ENCODE assay signal across 28 cellular contexts in genomic region chr14:105348945-105349699, GRCh38. TPM values are rescaled to one million over a fixed set of nuclear protein-coding genes. Genes with fewer than 3 reads are reported as not detected.
"Had no signal": no experiment of that assay in that cellular context is flagged by ENCODE, and none has a peak within 500 bp of the region (broad histone marks: within the 10 kb centered on the region; RNA-seq: fewer than 3 reads in every experiment).

No MANE protein-coding gene starts in this region.

- H3K27me3 ChIP-seq: body of pancreas, esophagus muscularis mucosa, foreskin keratinocyte, gastrocnemius medialis had no signal

- H3K36me3 Mint-ChIP-seq: activated naive CD4-positive, alpha-beta T cell treated with anti-CD3 and anti-CD28 coated beads, Interleukin-2, amount 10 ng/mL, durations not matched to agents 7 days and 5 days had no signal

- H3K9me3 ChIP-seq: body of pancreas, esophagus muscularis mucosa, gastrocnemius medialis had no signal

- H3K4me3 Mint-ChIP-seq: activated CD4-positive, alpha-beta memory T cell treated with anti-CD3 and anti-CD28 coated beads for 36 hours; activated CD4-positive, alpha-beta T cell treated with anti-CD3 and anti-CD28 coated beads for 36 hours; activated CD4-positive, alpha-beta T cell treated with anti-CD3 and anti-CD28 coated beads, Interleukin-2, amount 10 ng/mL, durations not matched to agents 24 days and 14 days; activated CD8-positive, alpha-beta memory T cell treated with anti-CD3 and anti-CD28 coated beads, Interleukin-2, amount 10 ng/mL, durations not matched to agents 7 days and 5 days; activated CD8-positive, alpha-beta T cell treated with anti-CD3 and anti-CD28 coated beads, Interleukin-2, amount 10 ng/mL, durations not matched to agents 7 days and 5 days; activated naive CD4-positive, alpha-beta T cell treated with anti-CD3 and anti-CD28 coated beads, Interleukin-2, amount 10 ng/mL, durations not matched to agents 7 days and 5 days; activated naive CD8-positive, alpha-beta T cell treated with anti-CD3 and anti-CD28 coated beads, Interleukin-2, amount 10 ng/mL, durations not matched to agents 7 days and 5 days; effector memory CD8-positive, alpha-beta T cell had no signal

- H3K4me1 ChIP-seq: foreskin keratinocyte had no signal

- FAIRE-seq: colon had no signal

- H3K27ac ChIP-seq: body of pancreas, esophagus muscularis mucosa, foreskin keratinocyte, gastrocnemius medialis had no signal

- H3K36me3 ChIP-seq: gastrocnemius medialis had no signal

- H3K27me3 Mint-ChIP-seq: activated CD4-positive, alpha-beta memory T cell treated with anti-CD3 and anti-CD28 coated beads for 36 hours; activated CD4-positive, alpha-beta T cell treated with anti-CD3 and anti-CD28 coated beads for 36 hours; activated CD4-positive, alpha-beta T cell treated with anti-CD3 and anti-CD28 coated beads, Interleukin-2, amount 10 ng/mL, durations not matched to agents 24 days and 14 days; activated CD8-positive, alpha-beta memory T cell treated with anti-CD3 and anti-CD28 coated beads, Interleukin-2, amount 10 ng/mL, durations not matched to agents 7 days and 5 days; activated naive CD4-positive, alpha-beta T cell treated with anti-CD3 and anti-CD28 coated beads, Interleukin-2, amount 10 ng/mL, durations not matched to agents 7 days and 5 days; activated naive CD8-positive, alpha-beta T cell treated with anti-CD3 and anti-CD28 coated beads, Interleukin-2, amount 10 ng/mL, durations not matched to agents 7 days and 5 days; effector memory CD8-positive, alpha-beta T cell had no signal

- ATAC-seq: activated CD4-positive, alpha-beta T cell treated with anti-CD3 and anti-CD28 coated beads for 36 hours; activated CD8-positive, alpha-beta memory T cell treated with anti-CD3 and anti-CD28 coated beads, Interleukin-2, amount 10 ng/mL, durations not matched to agents 7 days and 5 days; activated CD8-positive, alpha-beta T cell treated with anti-CD3 and anti-CD28 coated beads, Interleukin-2, amount 10 ng/mL, durations not matched to agents 7 days and 5 days; activated naive CD4-positive, alpha-beta T cell treated with anti-CD3 and anti-CD28 coated beads, Interleukin-2, amount 50 U/mL, for 72 hours; body of pancreas; effector memory CD8-positive, alpha-beta T cell; foreskin keratinocyte; gastrocnemius medialis had no signal

- H3K27ac Mint-ChIP-seq: activated CD4-positive, alpha-beta memory T cell treated with anti-CD3 and anti-CD28 coated beads for 36 hours; activated CD4-positive, alpha-beta T cell treated with anti-CD3 and anti-CD28 coated beads for 36 hours; activated CD4-positive, alpha-beta T cell treated with anti-CD3 and anti-CD28 coated beads, Interleukin-2, amount 10 ng/mL, durations not matched to agents 24 days and 14 days; activated CD8-positive, alpha-beta memory T cell treated with anti-CD3 and anti-CD28 coated beads, Interleukin-2, amount 10 ng/mL, durations not matched to agents 7 days and 5 days; activated CD8-positive, alpha-beta T cell treated with anti-CD3 and anti-CD28 coated beads, Interleukin-2, amount 10 ng/mL, durations not matched to agents 7 days and 5 days; activated naive CD4-positive, alpha-beta T cell treated with anti-CD3 and anti-CD28 coated beads, Interleukin-2, amount 10 ng/mL, durations not matched to agents 7 days and 5 days; activated naive CD4-positive, alpha-beta T cell treated with anti-CD3 and anti-CD28 coated beads, Interleukin-2, amount 50 U/mL, for 72 hours; activated naive CD8-positive, alpha-beta T cell treated with anti-CD3 and anti-CD28 coated beads, Interleukin-2, amount 10 ng/mL, durations not matched to agents 7 days and 5 days; effector memory CD8-positive, alpha-beta T cell had no signal

- H3K9me3 Mint-ChIP-seq: activated CD4-positive, alpha-beta T cell treated with anti-CD3 and anti-CD28 coated beads, Interleukin-2, amount 10 ng/mL, durations not matched to agents 24 days and 14 days; effector memory CD8-positive, alpha-beta T cell had no signal

- DNase-seq: activated CD4-positive, alpha-beta memory T cell treated with anti-CD3 and anti-CD28 coated beads for 36 hours; activated CD4-positive, alpha-beta T cell treated with anti-CD3 and anti-CD28 coated beads for 36 hours; activated CD4-positive, alpha-beta T cell treated with anti-CD3 and anti-CD28 coated beads, Interleukin-2, amount 10 ng/mL, durations not matched to agents 24 days and 14 days; activated CD4-positive, CD25-positive, alpha-beta regulatory T cell; activated CD4-positive, CD25-positive, alpha-beta regulatory T cell treated with anti-CD3 and anti-CD28 coated beads, Interleukin-2, amount 50 U/mL, for 72 hours; activated CD8-positive, alpha-beta memory T cell treated with anti-CD3 and anti-CD28 coated beads, Interleukin-2, amount 10 ng/mL, durations not matched to agents 7 days and 5 days; activated CD8-positive, alpha-beta memory T cell treated with anti-CD3 and anti-CD28 coated beads, Interleukin-2, amount 50 U/mL, for 4 hours; activated CD8-positive, alpha-beta T cell treated with anti-CD3 and anti-CD28 coated beads, Interleukin-2, amount 10 ng/mL, durations not matched to agents 7 days and 5 days; activated gamma-delta T cell; activated naive CD4-positive, alpha-beta T cell; activated naive CD4-positive, alpha-beta T cell treated with anti-CD3 and anti-CD28 coated beads, Interleukin-2, amount 10 ng/mL, durations not matched to agents 7 days and 5 days; activated naive CD8-positive, alpha-beta T cell treated with anti-CD3 and anti-CD28 coated beads, Interleukin-2, amount 10 ng/mL, durations not matched to agents 7 days and 5 days; activated T-cell treated with anti-CD3 and anti-CD28 coated beads, Interleukin-2, amount 50 U/mL, for 1 hour; activated T-cell treated with anti-CD3 and anti-CD28 coated beads, Interleukin-2, amount 50 U/mL, for 48 hours; anterior cingulate cortex; body of pancreas; cortex of kidney; dermis blood vessel endothelial cell; effector CD4-positive, alpha-beta T cell; effector memory CD8-positive, alpha-beta T cell; erythroblast; foreskin keratinocyte; gastrocnemius medialis; glutamatergic neuron; T-helper 2 cell had no signal

- H3K4me3 ChIP-seq: body of pancreas, esophagus muscularis mucosa, gastrocnemius medialis had no signal

RNA-seq across cellular contexts. Expression of gene TEX22, which starts 49.2 kb away (rescaled TPM):
- total RNA-seq: gastrocnemius medialis had no signal
